ENCODE assay signal across 12 cellular contexts in genomic region chr2:54767921-54768320, GRCh38. TPM values are rescaled to one million over a fixed set of nuclear protein-coding genes. Genes with fewer than 3 reads are reported as not detected.
DNase-seq lines count a peak whose midpoint lies in the region; ATAC-seq, FAIRE-seq and TF ChIP-seq lines count a peak whose summit lies in the region.
"Had no signal": no experiment of that assay in that cellular context is flagged by ENCODE, and none has a peak within 500 bp of the region (broad histone marks: within the 10 kb centered on the region; RNA-seq: fewer than 3 reads in every experiment).

No MANE protein-coding gene starts in this region.

- DNase-seq in DMS 273 (lab: John Stamatoyannopoulos, UW; ENCODE audit: unreplicated experiment) (peak; percentile 33), DMS 273 treated with DMSO at 0.1 percent for 48 hours (lab: John Stamatoyannopoulos, UW) (no peak), HTR-8/SVneo (ENCODE audit: insufficient read length, low spot score) (peak; percentile 19), amniotic stem cell (lab: John Stamatoyannopoulos, UW) (peak; percentile 2), naive B cell (no peak), prostate gland (ENCODE audit: low spot score) (no peak), middle frontal gyrus (ENCODE audit: extremely low spot score, low spot score) (no peak), 8988T (no peak)
- DNase-seq: left ventricle myocardium inferior, NCI-H1436 treated with DMSO at 0.1 percent for 48 hours, T1000 had no signal

- H3K4me1 Mint-ChIP-seq in naive B cell = peaks cover 0 to 8% (median 7%) of the 10 kb centered on the region in 3 donors

- no peaks in the 10 kb centered on the region for H3K27me3 ChIP-seq in prostate gland (replicated peaks; ENCODE audit: insufficient read depth)

- H3K27ac ChIP-seq in prostate gland = no peak overlapping the region
- H3K27ac ChIP-seq: 22Rv1, left ventricle myocardium inferior had no signal

- no peaks in the 10 kb centered on the region for H3K9me3 ChIP-seq in prostate gland
- H3K9me3 ChIP-seq: left ventricle myocardium inferior had no signal

- H3K4me3 Mint-ChIP-seq in naive B cell = no peak overlapping the region

- no peaks in the 10 kb centered on the region for H3K4me1 ChIP-seq in prostate gland (replicated peaks)
- H3K4me1 ChIP-seq: left ventricle myocardium inferior had no signal

- no peaks in the 10 kb centered on the region for H3K27me3 Mint-ChIP-seq in naive B cell

- no peak overlapping the region for H3K4me3 ChIP-seq in prostate gland
- H3K4me3 ChIP-seq: left ventricle myocardium inferior had no signal

- TF ChIP-seq CTCF in prostate gland (IDR thresholded peaks at IDR 0.05) = no peak

- intact Hi-C loops in prostate gland (cut with DNase I) = no loop called here

- peak; percentile 43 to 46 for ATAC-seq in naive B cell (ENCODE audit: low read depth in 2 of 2)

- no peaks in the 10 kb centered on the region for H3K9me3 Mint-ChIP-seq in naive B cell

- TF ChIP-seq POLR2A in prostate gland (IDR thresholded peaks at IDR 0.05) = no peak

- no peaks in the 10 kb centered on the region for H3K36me3 ChIP-seq in prostate gland
- H3K36me3 ChIP-seq: left ventricle myocardium inferior had no signal

- H3K36me3 Mint-ChIP-seq in naive B cell = no peaks in the 10 kb centered on the region

- FAIRE-seq in HTR-8/SVneo (lab: Jason Lieb, UNC) = peak; percentile 58

- H3K27ac Mint-ChIP-seq in naive B cell = no peak overlapping the region

RNA-seq across cellular contexts. Expression of gene EML6, which starts 44.5 kb away (rescaled TPM):
- under 1 TPM in 5 of 6 donors, not detected in 1; 0.04 to 0.56 (median 0.18) TPM for polyA plus RNA-seq in naive B cell (ENCODE audit: low read depth in 6 of 6)
- total RNA-seq in prostate gland = 10 to 100 TPM in 1 of 2 donors, under 1 TPM in 1; 0.46 to 10.7 TPM

Comparison
In these comparisons a context has a peak if more than half of its experiments do, and no peak if none do; other contexts are left out.
1. DNase-seq: peak in DMS 273 (single experiment), HTR-8/SVneo (single experiment) and amniotic stem cell (single experiment); none in DMS 273 treated with DMSO at 0.1 percent for 48 hours (single experiment), naive B cell (single experiment), prostate gland (single experiment), middle frontal gyrus (single experiment) and 8988T (single experiment).